ENCODE assay signal across 9 cellular contexts in the genomic region with DNA sequence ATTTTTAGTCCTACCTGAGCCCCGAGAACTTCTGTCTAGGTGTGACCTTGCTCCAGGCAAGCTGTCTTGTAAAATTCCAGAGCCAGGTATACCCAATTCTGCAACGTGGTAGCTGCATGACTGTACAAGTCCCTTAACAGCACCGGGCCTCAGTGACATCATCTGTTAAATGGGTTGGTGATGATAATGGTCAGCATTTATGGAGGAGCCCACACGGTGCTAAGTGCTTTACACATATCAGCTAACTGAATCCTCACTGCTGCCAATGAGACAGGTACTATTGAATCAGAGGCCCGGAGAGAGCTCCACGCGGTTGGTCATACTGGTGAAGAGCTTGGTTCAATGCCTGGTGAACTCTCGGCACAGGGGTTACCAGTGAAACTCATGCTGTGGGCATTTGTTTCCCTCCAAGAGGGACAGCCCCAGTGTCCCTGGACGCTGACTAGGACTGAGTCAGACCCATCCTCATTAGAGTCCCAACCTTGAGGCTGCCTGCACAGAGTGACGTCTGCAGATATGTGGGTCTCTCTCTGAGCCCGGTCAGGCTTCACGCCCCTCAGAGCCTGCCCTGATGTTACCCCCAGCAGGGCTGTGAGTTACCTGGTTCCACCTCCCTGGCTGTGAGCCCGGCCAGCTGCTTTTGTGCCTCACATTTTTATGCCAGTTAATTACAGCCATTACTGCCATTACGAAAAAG.
A peak's percentile ranks its signal among the peaks of the same experiment; 100 is the strongest.
DNase-seq lines count a peak whose midpoint lies in the region; ATAC-seq, FAIRE-seq and TF ChIP-seq lines count a peak whose summit lies in the region.
"Had no signal": no experiment of that assay in that cellular context is flagged by ENCODE, and none has a peak within 500 bp of the region (broad histone marks: within the 10 kb centered on the region; RNA-seq: fewer than 3 reads in every experiment).

No MANE protein-coding gene starts in this region.

- H3K27me3 ChIP-seq in RWPE2 (ENCODE audit: insufficient read depth, poor library complexity, severe bottlenecking), result no peaks in the 10 kb centered on the region

- CTCF ChIA-PET in HEK293 (lab: Yijun Ruan, JAX), result interaction anchor here (3.0 kb wide), 1 partner anchor 42 kb away, joined by 12 read pairs; no protein-coding TSS in a partner anchor

- H3K4me1 ChIP-seq in HEK293 (ENCODE audit: control insufficient read depth, insufficient read depth, low read length), result no peaks in the 10 kb centered on the region
- H3K4me1 ChIP-seq in RWPE2 (ENCODE audit: insufficient read depth, poor library complexity, severe bottlenecking), result peaks cover 27% of the 10 kb centered on the region

- no peak overlapping the region for H3K4me3 ChIP-seq in HEK293 (ENCODE audit: low read depth, low read length)
- H3K4me3 ChIP-seq in RWPE2 (ENCODE audit: severe bottlenecking), result no peak overlapping the region

- H3K36me3 ChIP-seq in HEK293 (ENCODE audit: control insufficient read depth in 2 of 2, insufficient read depth in 1 of 2, low read length in 2 of 2) (no peaks in the 10 kb centered on the region), RWPE2 (ENCODE audit: low read depth) (no peaks in the 10 kb centered on the region)
- H3K36me3 ChIP-seq: WERI-Rb-1 had no signal

- DNase-seq in RWPE2 (ENCODE audit: low spot score) (no peak), fibroblast of gingiva (ENCODE audit: low read depth) (peak; percentile 36), urothelium cell line (ENCODE audit: low spot score) (peak; percentile 70), NCI-H345 (lab: John Stamatoyannopoulos, UW) (no peak)
- no peak for DNase-seq in activated CD4-positive, alpha-beta T cell treated with anti-CD3 and anti-CD28 coated beads for 48 hours
- DNase-seq in activated CD4-positive, alpha-beta T cell treated with anti-CD3 and anti-CD28 coated beads, Interleukin-2, amount 50 U/mL, for 48 hours, result no peak
- DNase-seq: WERI-Rb-1 had no signal

- no peak for FAIRE-seq in urothelium cell line (lab: Jason Lieb, UNC)
- FAIRE-seq: endothelial cell of umbilical vein had no signal

- H3K27ac ChIP-seq in HEK293 (ENCODE audit: extremely low read depth, low read depth, low read length), result no peak overlapping the region
- peak overlapping the region; percentile 93 for H3K27ac ChIP-seq in RWPE2 (ENCODE audit: poor library complexity, severe bottlenecking)
- H3K27ac ChIP-seq: WERI-Rb-1 had no signal

- ATAC-seq in RWPE2 (ENCODE audit: low read depth), result peak; percentile 74

- TF ChIP-seq CTCF in HEK293 (tag by site-specific recombination; IDR thresholded peaks at IDR 0.05) (no peak), RWPE2 (IDR thresholded peaks at IDR 0.05; ENCODE audit: poor library complexity, severe bottlenecking) (no peak)

- POLR2A ChIA-PET in HEK293 (lab: Yijun Ruan, JAX), result interaction anchor here (0.6 kb wide), 1 partner anchor 22 kb away, joined by 4 read pairs; no protein-coding TSS in a partner anchor

- H3K9me3 ChIP-seq in HEK293 (ENCODE audit: control insufficient read depth, insufficient read depth, low read depth, low read length) (no peaks in the 10 kb centered on the region), RWPE2 (ENCODE audit: severe bottlenecking) (no peaks in the 10 kb centered on the region)

TF ChIP-seq in HEK293, 187 proteins besides CTCF, POLR2A, EP300 and RAD21:
- no peak for TF ChIP-seq ZBTB8A (tag by site-specific recombination; IDR thresholded peaks at IDR 0.05)
- TF ChIP-seq ZSCAN18 (tag by site-specific recombination; IDR thresholded peaks at IDR 0.05), result no peak
- peak; percentile 22; the same call in 1 of the 2 replicates for TF ChIP-seq GLIS1 (tag by site-specific recombination; IDR thresholded peaks at IDR 0.05)

Comparison
In these comparisons a context has a peak if more than half of its experiments do, and no peak if none do; other contexts are left out.
1. DNase-seq: peak in fibroblast of gingiva (single experiment) and urothelium cell line (single experiment); none in RWPE2 (single experiment), NCI-H345 (single experiment), activated CD4-positive, alpha-beta T cell treated with anti-CD3 and anti-CD28 coated beads for 48 hours (single experiment) and activated CD4-positive, alpha-beta T cell treated with anti-CD3 and anti-CD28 coated beads, Interleukin-2, amount 50 U/mL, for 48 hours (0 of 2).